In the genomic region with DNA sequence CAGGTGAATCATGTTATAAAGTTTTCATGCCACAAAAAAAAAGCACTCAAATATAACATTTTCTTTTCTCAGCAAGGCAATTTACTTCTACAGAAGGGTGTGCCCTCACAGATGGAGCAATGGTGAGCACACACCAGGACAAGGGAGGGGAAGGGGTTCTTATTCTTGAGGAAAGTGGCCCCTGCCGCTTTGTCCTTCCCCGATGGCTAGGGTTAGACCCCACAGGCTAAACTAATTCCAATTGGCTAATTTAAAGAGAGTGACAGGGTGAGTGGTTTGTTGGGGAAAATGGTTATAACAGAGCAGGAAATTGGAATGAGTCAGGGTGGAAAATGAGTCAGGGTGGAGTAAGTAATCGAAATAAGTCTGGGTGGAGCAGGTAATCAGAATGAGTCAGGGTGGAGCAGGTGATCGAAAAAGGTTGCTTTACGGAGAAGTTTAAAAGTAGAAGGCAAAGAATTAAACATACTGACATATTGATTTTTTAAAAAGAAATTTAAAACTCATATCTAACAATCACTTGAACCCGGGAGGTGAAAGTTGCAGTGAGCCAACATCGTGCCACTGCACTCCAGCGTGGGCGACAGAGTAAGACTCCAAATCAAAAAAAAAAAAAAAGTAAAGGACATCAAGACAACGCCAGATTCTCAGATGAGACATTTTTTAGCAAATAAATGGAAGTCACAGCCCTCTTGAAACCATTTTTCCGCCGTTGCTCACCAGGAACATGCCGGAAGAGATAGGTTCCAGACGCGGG, we compare ENCODE assay signal across 1 cellular context.
TF ChIP-seq lines count a peak whose summit lies in the region.

No MANE protein-coding gene starts in this region.

TF ChIP-seq in HEK293T, 16 proteins besides CTCF, POLR2A, EP300 and RAD21 (continued from another document):
- TF ChIP-seq, protein P1, sequence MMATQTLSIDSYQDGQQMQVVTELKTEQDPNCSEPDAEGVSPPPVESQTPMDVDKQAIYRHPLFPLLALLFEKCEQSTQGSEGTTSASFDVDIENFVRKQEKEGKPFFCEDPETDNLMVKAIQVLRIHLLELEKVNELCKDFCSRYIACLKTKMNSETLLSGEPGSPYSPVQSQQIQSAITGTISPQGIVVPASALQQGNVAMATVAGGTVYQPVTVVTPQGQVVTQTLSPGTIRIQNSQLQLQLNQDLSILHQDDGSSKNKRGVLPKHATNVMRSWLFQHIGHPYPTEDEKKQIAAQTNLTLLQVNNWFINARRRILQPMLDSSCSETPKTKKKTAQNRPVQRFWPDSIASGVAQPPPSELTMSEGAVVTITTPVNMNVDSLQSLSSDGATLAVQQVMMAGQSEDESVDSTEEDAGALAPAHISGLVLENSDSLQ (IDR thresholded peaks at IDR 0.05), result peak; percentile 43
